21 cellular contexts compared by ENCODE assay signal in genomic region chr20:33630507-33630906, GRCh38. TPM values are rescaled to one million over a fixed set of nuclear protein-coding genes. Genes with fewer than 3 reads are reported as not detected.
"Had no signal": no experiment of that assay in that cellular context is flagged by ENCODE, and none has a peak within 500 bp of the region (broad histone marks: within the 10 kb centered on the region; RNA-seq: fewer than 3 reads in every experiment).

No MANE protein-coding gene starts in this region.

- H3K4me3 ChIP-seq: left ventricle myocardium inferior, prostate gland, spleen, tibial artery had no signal

- H3K27ac Mint-ChIP-seq: activated naive CD8-positive, alpha-beta T cell treated with anti-CD3 and anti-CD28 coated beads, Interleukin-2, amount 10 ng/mL, durations not matched to agents 7 days and 5 days had no signal

- H3K4me3 Mint-ChIP-seq: activated naive CD8-positive, alpha-beta T cell treated with anti-CD3 and anti-CD28 coated beads, Interleukin-2, amount 10 ng/mL, durations not matched to agents 7 days and 5 days; activated T-cell treated with anti-CD3 and anti-CD28 coated beads, Interleukin-2, amount 50 U/mL, for 4 hours; brain; naive thymus-derived CD8-positive, alpha-beta T cell had no signal

- DNase-seq: activated naive CD4-positive, alpha-beta T cell treated with Interleukin-2 at 50 U/mL for 16 hours; activated naive CD8-positive, alpha-beta T cell treated with anti-CD3 and anti-CD28 coated beads, Interleukin-2, amount 10 ng/mL, durations not matched to agents 7 days and 5 days; activated T-cell treated with anti-CD3 and anti-CD28 coated beads, Interleukin-2, amount 50 U/mL, for 4 hours; dermis blood vessel endothelial cell; effector CD8-positive, alpha-beta T cell; erythroblast; foreskin keratinocyte; left ventricle myocardium inferior; naive thymus-derived CD8-positive, alpha-beta T cell; spleen; stimulated activated CD4-positive, alpha-beta T cell treated with anti-CD3 and anti-CD28 coated beads, Interleukin-4, amount 100 ng/mL, for 1 hour; stimulated activated naive CD8-positive, alpha-beta T cell treated with anti-CD3 and anti-CD28 coated beads, Interleukin-15, Interleukin-2, amounts not matched to agents 100 U/mL and 50 U/mL, for 24 hours; substantia nigra; T-helper 1 cell; T-helper 9 cell; tibial artery had no signal

- ATAC-seq: activated T-cell treated with anti-CD3 and anti-CD28 coated beads, Interleukin-2, amount 50 U/mL, for 4 hours; foreskin keratinocyte; naive thymus-derived CD8-positive, alpha-beta T cell; stimulated activated naive CD8-positive, alpha-beta T cell treated with anti-CD3 and anti-CD28 coated beads, Interleukin-15, Interleukin-2, amounts not matched to agents 100 U/mL and 50 U/mL, for 24 hours had no signal

- H3K9me3 ChIP-seq: left ventricle myocardium inferior, prostate gland, spleen, tibial artery had no signal

- H3K9me3 Mint-ChIP-seq: activated naive CD8-positive, alpha-beta T cell treated with anti-CD3 and anti-CD28 coated beads, Interleukin-2, amount 10 ng/mL, durations not matched to agents 7 days and 5 days; activated T-cell treated with anti-CD3 and anti-CD28 coated beads, Interleukin-2, amount 50 U/mL, for 4 hours; brain; naive thymus-derived CD8-positive, alpha-beta T cell had no signal

- H3K27me3 Mint-ChIP-seq: activated naive CD8-positive, alpha-beta T cell treated with anti-CD3 and anti-CD28 coated beads, Interleukin-2, amount 10 ng/mL, durations not matched to agents 7 days and 5 days; brain; naive thymus-derived CD8-positive, alpha-beta T cell had no signal

RNA-seq across cellular contexts. Expression of gene C20orf144, which starts 31.6 kb away (rescaled TPM):
- total RNA-seq: dermis blood vessel endothelial cell, glomerular endothelial cell, kidney epithelial cell, left ventricle myocardium inferior, ureter had no signal
